8 cellular contexts compared by ENCODE assay signal in the genomic region with DNA sequence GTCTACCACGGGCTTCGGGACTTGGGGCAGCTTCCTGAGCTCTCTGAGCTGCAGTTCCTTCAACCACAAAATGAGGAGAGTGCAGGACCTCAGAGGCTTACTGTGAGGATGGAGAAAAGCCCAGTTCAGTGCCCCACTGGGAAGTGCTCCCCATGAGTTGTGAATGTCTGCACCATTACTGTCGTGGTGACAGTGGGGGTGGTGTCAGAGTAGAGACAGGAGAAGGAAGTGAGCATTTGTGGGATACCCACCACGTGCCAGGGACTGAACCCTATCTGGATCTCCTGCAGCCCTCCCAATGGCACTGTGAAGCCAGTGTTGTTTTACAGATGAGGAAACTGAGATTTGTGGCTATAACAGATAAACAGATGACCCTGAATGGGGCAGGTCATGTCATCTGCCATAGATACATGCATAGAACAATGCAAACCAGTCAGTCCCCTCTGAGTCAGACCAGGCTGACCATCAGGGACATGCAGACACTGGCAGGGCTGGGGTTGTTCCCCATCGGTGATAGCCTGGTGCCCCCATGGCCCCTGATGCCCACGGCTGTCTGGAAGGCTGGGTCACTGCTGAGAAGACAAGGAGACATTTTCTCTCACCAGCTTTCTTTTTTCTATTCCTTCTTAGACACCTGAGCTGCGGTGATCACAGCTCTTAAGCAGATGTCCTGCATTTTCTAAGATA.
A peak's percentile ranks its signal among the peaks of the same experiment; 100 is the strongest.
DNase-seq lines count a peak whose midpoint lies in the region; ATAC-seq and TF ChIP-seq lines count a peak whose summit lies in the region.

No MANE protein-coding gene starts in this region.

- H3K4me3 ChIP-seq in Peyer's patch (peak overlapping the region; percentile 52 to 87 (median 73)), foreskin fibroblast (ENCODE audit: low read depth in 1 of 2, low read length in 2 of 2) (peak overlapping the region; percentile 54 to 59)

- no peaks in the 10 kb centered on the region for H3K27me3 ChIP-seq in Peyer's patch

- H3K9me3 ChIP-seq in Peyer's patch, result no peaks in the 10 kb centered on the region

- TF ChIP-seq CTCF in Peyer's patch (IDR thresholded peaks at IDR 0.05), result no peak
- TF ChIP-seq CTCF in foreskin fibroblast (IDR thresholded peaks at IDR 0.05; ENCODE audit: low read depth, low read length), result no peak

- TF ChIP-seq POLR2A in Peyer's patch (IDR thresholded peaks at IDR 0.05), result no peak

- no peaks in the 10 kb centered on the region for H3K27me3 Mint-ChIP-seq in T-helper 1 cell treated with Interleukin-12 subunit alpha and Interleukin-12 subunit beta and Interleukin-4 antibody, amounts not matched to agents 30 μg/mL and 1 μg/mL, for 36 hours (ENCODE audit: low read depth)

- peak overlapping the region; percentile 58 for H3K27ac Mint-ChIP-seq in T-helper 1 cell treated with Interleukin-12 subunit alpha and Interleukin-12 subunit beta and Interleukin-4 antibody, amounts not matched to agents 30 μg/mL and 1 μg/mL, for 36 hours

- no peaks in the 10 kb centered on the region for H3K9me3 Mint-ChIP-seq in T-helper 1 cell treated with Interleukin-12 subunit alpha and Interleukin-12 subunit beta and Interleukin-4 antibody, amounts not matched to agents 30 μg/mL and 1 μg/mL, for 36 hours

- peak overlapping the region; percentile 59 to 84 (median 66) for H3K27ac ChIP-seq in Peyer's patch

- H3K4me1 ChIP-seq in Peyer's patch, result peaks cover 0 to 9% (median 4%) of the 10 kb centered on the region in 4 donors

- H3K4me3 Mint-ChIP-seq in T-helper 1 cell treated with Interleukin-12 subunit alpha and Interleukin-12 subunit beta and Interleukin-4 antibody, amounts not matched to agents 30 μg/mL and 1 μg/mL, for 36 hours, result peak overlapping the region; percentile 84

- H3K36me3 ChIP-seq in Peyer's patch, result peaks cover 0 to 6% (median 0%) of the 10 kb centered on the region in 3 donors

- DNase-seq in T-helper 1 cell, result no peak
- DNase-seq in Peyer's patch, result peak in 2 of 3 donors; percentile 43 to 55
- no peak for DNase-seq in foreskin fibroblast
- no peak for DNase-seq in stimulated activated naive CD8-positive, alpha-beta T cell treated with anti-CD3 and anti-CD28 coated beads, Interleukin-15, Interleukin-2, amounts not matched to agents 100 U/mL and 50 U/mL, for 24 hours
- no peak for DNase-seq in mesenteric fat pad (ENCODE audit: low spot score)
- DNase-seq in NCI-H226, result no peak
- DNase-seq in NCI-H1092 treated with DMSO at 0.1 percent for 48 hours (lab: John Stamatoyannopoulos, UW), result no peak

- peaks cover 18% of the 10 kb centered on the region for H3K4me1 Mint-ChIP-seq in T-helper 1 cell treated with Interleukin-12 subunit alpha and Interleukin-12 subunit beta and Interleukin-4 antibody, amounts not matched to agents 30 μg/mL and 1 μg/mL, for 36 hours (ENCODE audit: low read depth)

- peak; percentile 7 for ATAC-seq in stimulated activated naive CD8-positive, alpha-beta T cell treated with anti-CD3 and anti-CD28 coated beads, Interleukin-15, Interleukin-2, amounts not matched to agents 100 U/mL and 50 U/mL, for 24 hours

- peaks cover 17% of the 10 kb centered on the region for H3K36me3 Mint-ChIP-seq in T-helper 1 cell treated with Interleukin-12 subunit alpha and Interleukin-12 subunit beta and Interleukin-4 antibody, amounts not matched to agents 30 μg/mL and 1 μg/mL, for 36 hours (ENCODE audit: low read depth)

Comparison
In these comparisons a context has a peak if more than half of its experiments do, and no peak if none do; other contexts are left out.
1. DNase-seq: peak in Peyer's patch (2 of 3); none in T-helper 1 cell (0 of 5), foreskin fibroblast (0 of 2), stimulated activated naive CD8-positive, alpha-beta T cell treated with anti-CD3 and anti-CD28 coated beads, Interleukin-15, Interleukin-2, amounts not matched to agents 100 U/mL and 50 U/mL, for 24 hours (single experiment), mesenteric fat pad (single experiment), NCI-H226 (single experiment) and NCI-H1092 treated with DMSO at 0.1 percent for 48 hours (single experiment).